Comparison of ENCODE assay signal across 24 cellular contexts in the genomic region with DNA sequence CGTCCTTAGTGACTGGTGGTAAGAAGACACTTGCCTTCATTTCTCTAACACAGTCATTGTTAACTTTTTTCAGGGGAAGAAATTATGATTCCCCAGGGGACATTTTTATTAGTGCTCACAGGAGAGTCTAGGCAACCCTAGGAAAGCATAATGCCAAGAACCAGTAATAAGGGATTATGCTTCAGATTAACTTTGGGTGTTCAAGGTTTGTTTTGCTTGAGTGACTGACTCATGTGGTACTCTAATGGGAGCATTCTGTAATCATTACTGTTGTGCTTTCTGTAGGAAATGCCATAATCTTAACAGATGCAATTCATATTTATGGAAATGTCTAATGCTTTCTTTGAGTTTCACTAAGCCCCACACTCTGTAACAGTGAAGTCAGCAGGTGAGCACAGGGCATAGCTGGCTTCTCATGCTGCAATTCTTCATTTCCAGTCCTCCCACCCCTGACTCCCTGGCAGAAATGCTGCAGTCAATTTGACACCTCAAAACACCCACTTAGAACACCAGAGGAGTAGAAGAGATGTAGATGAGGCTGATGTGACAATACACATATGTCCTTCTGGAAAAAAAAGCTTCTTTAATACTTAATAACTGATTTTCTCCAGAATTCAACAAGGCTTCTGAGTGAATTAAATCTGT.
DNase-seq lines count a peak whose midpoint lies in the region; ATAC-seq, FAIRE-seq and TF ChIP-seq lines count a peak whose summit lies in the region.
"Had no signal": no experiment of that assay in that cellular context is flagged by ENCODE, and none has a peak within 500 bp of the region (broad histone marks: within the 10 kb centered on the region; RNA-seq: fewer than 3 reads in every experiment).

No MANE protein-coding gene starts in this region.

- TF ChIP-seq POLR2A in K562 (conservative IDR thresholded peaks at IDR 0.05), result no peak

- no peak for TF ChIP-seq RAD21 in K562 (CRISPR knock-in tag; conservative IDR thresholded peaks at IDR 0.05 in 1 of 2, IDR thresholded peaks at IDR 0.05 in 1 of 2)

- peak; percentile 0 for DNase-seq in A673 (ENCODE audit: low spot score)
- DNase-seq in K562 (ENCODE audit: extremely low read depth in 1 of 4, low spot score in 3 of 4), result no peak
- DNase-seq in mesenchymal stem cell, result peak; percentile 22
- no peak for DNase-seq in NCI-H1092 treated with DMSO at 0.1 percent for 48 hours (lab: John Stamatoyannopoulos, UW)
- no peak for DNase-seq in SIG-M5 treated with dmso at 0.1 percent for 504 hours (lab: John Stamatoyannopoulos, UW; ENCODE audit: unreplicated experiment)
- DNase-seq in CD8-positive, alpha-beta T cell, result no peak
- DNase-seq: activated naive CD8-positive, alpha-beta T cell treated with anti-CD3 and anti-CD28 coated beads for 36 hours; CD4-positive, alpha-beta T cell; central memory CD4-positive, alpha-beta T cell; DMS79 treated with DMSO at 0.1 percent for 48 hours; effector CD8-positive, alpha-beta T cell; foreskin melanocyte; H7; KBM-7; left cardiac atrium; midbrain; NCI-H2171; tibial artery had no signal

- 0 out of 2 replicates have a peak overlapping the region, but pooled peaks have one; percentile 54 for H2AFZ ChIP-seq in K562 (ENCODE audit: low read depth, low read length)
- H2AFZ ChIP-seq in mesenchymal stem cell (ENCODE audit: low read depth, low read length), result no peak overlapping the region

- H3K4me3 Mint-ChIP-seq in CD8-positive, alpha-beta T cell, result no peak overlapping the region
- H3K4me3 Mint-ChIP-seq: activated naive CD8-positive, alpha-beta T cell treated with anti-CD3 and anti-CD28 coated beads for 36 hours; activated T-helper 1 cell treated with anti-CD3 and anti-CD28 coated beads, Interleukin-12 subunit alpha, Interleukin-12 subunit beta, Interleukin-2, Interleukin-4 antibody, amounts not matched to agents 30 ng/mL and 10 ng/mL and 1 ng/mL, durations not matched to agents 14 hours and 24 hours and 36 hours; CD4-positive, alpha-beta T cell; neural crest cell had no signal

- no peak overlapping the region for H2AK5ac ChIP-seq in mesenchymal stem cell (ENCODE audit: low read length, severe bottlenecking)

- POLR2A ChIA-PET in A673 (lab: Charles Lee; ENCODE audit: low non-redundant PET) (no interaction called here), HEK293 (lab: Yijun Ruan, JAX) (no interaction called here), K562 (lab: Yijun Ruan, JAX) (no interaction called here)
- POLR2A ChIA-PET in CD8-positive, alpha-beta T cell (lab: Charles Lee), result no interaction called here

- no peak overlapping the region for H4K8ac ChIP-seq in mesenchymal stem cell (ENCODE audit: low read length)

- H3K4me1 Mint-ChIP-seq in CD8-positive, alpha-beta T cell (ENCODE audit: low read depth), result peaks cover 2% of the 10 kb centered on the region
- H3K4me1 Mint-ChIP-seq: neural crest cell had no signal

- no peak for TF ChIP-seq CTCF in A673 (conservative IDR thresholded peaks at IDR 0.05; ENCODE audit: low read depth, low read length)
- TF ChIP-seq CTCF in HEK293 (tag by site-specific recombination; IDR thresholded peaks at IDR 0.05), result no peak
- no peak for TF ChIP-seq CTCF in K562 (IDR thresholded peaks at IDR 0.05 in 2 of 3, conservative IDR thresholded peaks at IDR 0.05 in 1 of 3; ENCODE audit: insufficient read depth in 2 of 3, low read depth in 1 of 3, low read length in 3 of 3)
- no peak for TF ChIP-seq CTCF in CD8-positive, alpha-beta T cell (IDR thresholded peaks at IDR 0.05)

- H3K79me1 ChIP-seq in mesenchymal stem cell (replicated peaks; ENCODE audit: low read length, poor library complexity, severe bottlenecking), result no peaks in the 10 kb centered on the region

- no peak overlapping the region for H2BK120ac ChIP-seq in mesenchymal stem cell (ENCODE audit: low read depth, low read length)

- H2BK12ac ChIP-seq in mesenchymal stem cell (ENCODE audit: low read length in 2 of 2), result no peak overlapping the region

- H3K4me3 ChIP-seq in A673 (ENCODE audit: low read depth, low read length, poor library complexity, severe bottlenecking) (no peak overlapping the region), HEK293 (ENCODE audit: low read depth, low read length) (no peak overlapping the region), K562 (no peak overlapping the region), mesenchymal stem cell (ENCODE audit: insufficient read depth in 1 of 2, low read depth in 1 of 2, low read length in 2 of 2) (no peak overlapping the region)
- H3K4me3 ChIP-seq in CD8-positive, alpha-beta T cell (ENCODE audit: low read depth, low read length), result no peak overlapping the region
- H3K4me3 ChIP-seq: SJCRH30, tibial artery had no signal

- no peaks in the 10 kb centered on the region for H3K4me1 ChIP-seq in A673 (ENCODE audit: insufficient read depth, low read length, poor library complexity, severe bottlenecking)
- H3K4me1 ChIP-seq in HEK293 (ENCODE audit: control insufficient read depth, insufficient read depth, low read length), result no peaks in the 10 kb centered on the region
- no peaks in the 10 kb centered on the region; a peak in 1 of 5 replicates for H3K4me1 ChIP-seq in K562 (replicated peaks in 1 of 2; ENCODE audit: control insufficient read depth in 2 of 2, insufficient read depth in 2 of 2, low read length in 2 of 2)
- H3K4me1 ChIP-seq in mesenchymal stem cell (ENCODE audit: control insufficient read depth, insufficient read depth, low read depth, low read length), result peaks cover 2% of the 10 kb centered on the region
- H3K4me1 ChIP-seq in CD8-positive, alpha-beta T cell (ENCODE audit: insufficient read depth, low read length), result no peaks in the 10 kb centered on the region
- H3K4me1 ChIP-seq: SJCRH30, tibial artery had no signal

- H3K4ac ChIP-seq in mesenchymal stem cell (ENCODE audit: low read depth in 1 of 2, low read length in 2 of 2), result no peak overlapping the region

- no peak overlapping the region for H3K23ac ChIP-seq in mesenchymal stem cell (ENCODE audit: low read length in 2 of 2)

- no peaks in the 10 kb centered on the region for H3K36me3 Mint-ChIP-seq in CD8-positive, alpha-beta T cell
- H3K36me3 Mint-ChIP-seq: activated naive CD8-positive, alpha-beta T cell treated with anti-CD3 and anti-CD28 coated beads for 36 hours had no signal

- no peaks in the 10 kb centered on the region for H4K20me1 ChIP-seq in K562 (replicated peaks; ENCODE audit: control insufficient read depth, insufficient read depth, low read length)

- H3K18ac ChIP-seq in mesenchymal stem cell (ENCODE audit: low read depth in 1 of 2, low read length in 2 of 2), result peak overlapping the region in 1 of 2 experiments; percentile 40

- H3K27ac ChIP-seq in A673 (ENCODE audit: low read depth, low read length, poor library complexity, severe bottlenecking) (no peak overlapping the region), HEK293 (ENCODE audit: extremely low read depth, low read depth, low read length) (no peak overlapping the region), K562 (ENCODE audit: extremely low read depth, low read depth, low read length) (no peak overlapping the region), mesenchymal stem cell (ENCODE audit: low read length, poor library complexity, severe bottlenecking) (no peak overlapping the region)
- no peak overlapping the region for H3K27ac ChIP-seq in CD8-positive, alpha-beta T cell (ENCODE audit: low read depth, low read length)
- H3K27ac ChIP-seq: SJCRH30, tibial artery had no signal

- H3K27me3 Mint-ChIP-seq in CD8-positive, alpha-beta T cell (ENCODE audit: low read depth), result peaks cover 2% of the 10 kb centered on the region
- H3K27me3 Mint-ChIP-seq: CD4-positive, alpha-beta T cell had no signal

- intact Hi-C loops in A673 (cut with micrococcal nuclease; ENCODE audit: unreplicated experiment) (no loop called here), K562 (cut with micrococcal nuclease) (no loop called here)
- intact Hi-C loops in CD8-positive, alpha-beta T cell (cut with DNase I, micrococcal nuclease), result no loop called here

- no peaks in the 10 kb centered on the region for H3K9me1 ChIP-seq in K562 (ENCODE audit: control insufficient read depth, insufficient read depth, low read length)

- H3K27me3 ChIP-seq in A673 (replicated peaks; ENCODE audit: insufficient read depth, low read depth, low read length, poor library complexity), result peaks cover 3% of the 10 kb centered on the region
- no peaks in the 10 kb centered on the region for H3K27me3 ChIP-seq in K562 (ENCODE audit: control insufficient read depth in 2 of 2, insufficient read depth in 2 of 2, low read length in 2 of 2)
- H3K27me3 ChIP-seq in mesenchymal stem cell (ENCODE audit: control insufficient read depth in 1 of 2, insufficient read depth in 1 of 2, low read length in 2 of 2), result no peaks in the 10 kb centered on the region
- no peaks in the 10 kb centered on the region for H3K27me3 ChIP-seq in CD8-positive, alpha-beta T cell (ENCODE audit: insufficient read depth, low read length)
- H3K27me3 ChIP-seq: tibial artery had no signal

- no peak for TF ChIP-seq EP300 in K562 (IDR thresholded peaks at IDR 0.05; ENCODE audit: low read length)

- BruUV-seq in A673 (replicated peaks; lab: Mats Ljungman, UMichigan), result no TSS peak
- no TSS peak for BruUV-seq in K562 (replicated peaks; lab: Mats Ljungman, UMichigan)

- H3K9ac ChIP-seq in K562 (ENCODE audit: insufficient read depth in 1 of 2, low read depth in 2 of 2, low read length in 2 of 2) (no peak overlapping the region), mesenchymal stem cell (ENCODE audit: low read length) (no peak overlapping the region)

- H3K79me2 ChIP-seq in K562 (ENCODE audit: control insufficient read depth, insufficient read depth, low read length), result no peaks in the 10 kb centered on the region

- H3K27ac Mint-ChIP-seq in CD8-positive, alpha-beta T cell, result no peak overlapping the region
- H3K27ac Mint-ChIP-seq: activated naive CD8-positive, alpha-beta T cell treated with anti-CD3 and anti-CD28 coated beads for 36 hours; activated T-helper 1 cell treated with anti-CD3 and anti-CD28 coated beads, Interleukin-12 subunit alpha, Interleukin-12 subunit beta, Interleukin-2, Interleukin-4 antibody, amounts not matched to agents 30 ng/mL and 10 ng/mL and 1 ng/mL, durations not matched to agents 14 hours and 24 hours and 36 hours; CD4-positive, alpha-beta T cell had no signal

- FAIRE-seq in K562 (lab: Jason Lieb, UNC), result no peak
- FAIRE-seq: A204.1 had no signal

- H3K9me3 ChIP-seq in A673 (ENCODE audit: low read depth, low read length, poor library complexity, severe bottlenecking) (no peaks in the 10 kb centered on the region), HEK293 (ENCODE audit: control insufficient read depth, insufficient read depth, low read depth, low read length) (no peaks in the 10 kb centered on the region), K562 (replicated peaks; ENCODE audit: control insufficient read depth, insufficient read depth, low read depth, low read length) (no peaks in the 10 kb centered on the region), mesenchymal stem cell (ENCODE audit: control insufficient read depth, low read length) (no peaks in the 10 kb centered on the region)
- no peaks in the 10 kb centered on the region for H3K9me3 ChIP-seq in CD8-positive, alpha-beta T cell (ENCODE audit: low read length)
- H3K9me3 ChIP-seq: SJCRH30, tibial artery had no signal

- no peak overlapping the region for H3K14ac ChIP-seq in mesenchymal stem cell (ENCODE audit: low read length in 2 of 2)

- no peak overlapping the region for H4K91ac ChIP-seq in mesenchymal stem cell (ENCODE audit: low read length)

- H3K4me2 ChIP-seq in K562 (ENCODE audit: insufficient read depth, low read length), result no peak overlapping the region
- no peak overlapping the region for H3K4me2 ChIP-seq in mesenchymal stem cell (ENCODE audit: low read length, poor library complexity, severe bottlenecking)

- H3K36me3 ChIP-seq in A673 (ENCODE audit: insufficient read depth, low read length, poor library complexity, severe bottlenecking) (no peaks in the 10 kb centered on the region), HEK293 (ENCODE audit: control insufficient read depth in 2 of 2, insufficient read depth in 1 of 2, low read length in 2 of 2) (no peaks in the 10 kb centered on the region), K562 (ENCODE audit: control insufficient read depth, insufficient read depth, low read length) (no peaks in the 10 kb centered on the region), mesenchymal stem cell (ENCODE audit: control insufficient read depth in 1 of 2, insufficient read depth in 2 of 2, low read depth in 1 of 2, low read length in 2 of 2) (no peaks in the 10 kb centered on the region)
- no peaks in the 10 kb centered on the region for H3K36me3 ChIP-seq in CD8-positive, alpha-beta T cell (ENCODE audit: insufficient read depth, low read length)
- H3K36me3 ChIP-seq: SJCRH30, tibial artery had no signal

- ATAC-seq in K562, result peak; percentile 21; the same call in 2 of the 3 replicates
- no peak for ATAC-seq in GM19035 (IDR thresholded peaks at IDR 0.05; ENCODE audit: unreplicated experiment)
- no peak for ATAC-seq in CD8-positive, alpha-beta T cell
- ATAC-seq: left cardiac atrium had no signal

- CTCF ChIA-PET in A673 (lab: Charles Lee) (no interaction called here), HEK293 (lab: Yijun Ruan, JAX) (interaction anchor here (0.5 to 0.6 kb wide), 3 partner anchors 9 to 130 kb away, joined by 3 read pairs; no protein-coding TSS in a partner anchor), K562 (lab: Yijun Ruan, JAX; ENCODE audit: low intra/inter-chr PET ratio) (no interaction called here)
- CTCF ChIA-PET in CD8-positive, alpha-beta T cell (lab: Charles Lee), result no interaction called here

- H2BK5ac ChIP-seq in mesenchymal stem cell (ENCODE audit: low read depth, low read length, poor library complexity, severe bottlenecking), result no peak overlapping the region

- H2BK15ac ChIP-seq in mesenchymal stem cell (ENCODE audit: low read depth, poor library complexity, severe bottlenecking), result no peak overlapping the region

- in situ Hi-C loops in K562 (cut with MboI), result no loop called here

- H3K9me3 Mint-ChIP-seq in CD8-positive, alpha-beta T cell, result no peaks in the 10 kb centered on the region
- H3K9me3 Mint-ChIP-seq: activated naive CD8-positive, alpha-beta T cell treated with anti-CD3 and anti-CD28 coated beads for 36 hours; activated T-helper 1 cell treated with anti-CD3 and anti-CD28 coated beads, Interleukin-12 subunit alpha, Interleukin-12 subunit beta, Interleukin-2, Interleukin-4 antibody, amounts not matched to agents 30 ng/mL and 10 ng/mL and 1 ng/mL, durations not matched to agents 14 hours and 24 hours and 36 hours; CD4-positive, alpha-beta T cell; neural crest cell had no signal

- 93% methylated on average over 1 of the region's 1 CpG for WGBS in K562 (ENCODE audit: insufficient coverage, low coverage, missing lambda C conversion rate)
- WGBS in mesenchymal stem cell, result no CpG with 5 or more reads among the region's 1 CpG

Comparison
In these comparisons a context has a peak if more than half of its experiments do, and no peak if none do; other contexts are left out.
1. DNase-seq: peak in A673 (single experiment) and mesenchymal stem cell (single experiment); none in K562 (0 of 4), NCI-H1092 treated with DMSO at 0.1 percent for 48 hours (single experiment), SIG-M5 treated with dmso at 0.1 percent for 504 hours (single experiment) and CD8-positive, alpha-beta T cell (0 of 7).